10 cellular contexts compared by ENCODE assay signal in genomic region chr2:96141624-96141967, GRCh38. TPM values are rescaled to one million over a fixed set of nuclear protein-coding genes. Genes with fewer than 3 reads are reported as not detected.
DNase-seq lines count a peak whose midpoint lies in the region; ATAC-seq and TF ChIP-seq lines count a peak whose summit lies in the region.
"Not testable (repeated sequence)": the region's sequence is repeated elsewhere in the genome, so short reads cannot be mapped to it uniquely, and the experiment has no call there.
"Had no signal": no experiment of that assay in that cellular context is flagged by ENCODE, and none has a peak within 500 bp of the region (broad histone marks: within the 10 kb centered on the region; RNA-seq: fewer than 3 reads in every experiment).

No MANE protein-coding gene starts in this region.

- H3K4me3 Mint-ChIP-seq in CD14-positive monocyte, result not testable (repeated sequence)
- H3K4me3 Mint-ChIP-seq in activated CD4-positive, alpha-beta T cell treated with anti-CD3 and anti-CD28 coated beads, Interleukin-2, amount 10 ng/mL, durations not matched to agents 24 days and 14 days, result peak overlapping the region; percentile 98
- peak overlapping the region; percentile 97 for H3K4me3 Mint-ChIP-seq in activated T-cell treated with anti-CD3 and anti-CD28 coated beads, Interleukin-2, amount 50 U/mL, for 4 hours
- H3K4me3 Mint-ChIP-seq in immature natural killer cell, result peak overlapping the region; percentile 53 to 95 (median 91)
- peak overlapping the region in 2 of 3 experiments; percentile 51 to 69 for H3K4me3 Mint-ChIP-seq in nephron
- peak overlapping the region; percentile 96 for H3K4me3 Mint-ChIP-seq in stimulated activated naive CD8-positive, alpha-beta T cell treated with anti-CD3 and anti-CD28 coated beads, Interleukin-15, Interleukin-2, amounts not matched to agents 100 ng/mL and 50 ng/mL, for 24 hours

- H2AFZ ChIP-seq in OCI-LY3 (ENCODE audit: low read depth, low read length), result not testable (repeated sequence)

- peaks cover 40% of the 10 kb centered on the region for H4K20me1 ChIP-seq in OCI-LY3 (ENCODE audit: insufficient read depth, low read length)

- not testable (repeated sequence) for H3K9me3 Mint-ChIP-seq in CD14-positive monocyte; activated CD4-positive, alpha-beta T cell treated with anti-CD3 and anti-CD28 coated beads, Interleukin-2, amount 10 ng/mL, durations not matched to agents 24 days and 14 days; activated T-cell treated with anti-CD3 and anti-CD28 coated beads, Interleukin-2, amount 50 U/mL, for 4 hours; activated naive CD4-positive, alpha-beta T cell treated with anti-CD3 and anti-CD28 coated beads, Interleukin-2, amount 50 U/mL, for 72 hours; immature natural killer cell; nephron; stimulated activated naive CD8-positive, alpha-beta T cell treated with anti-CD3 and anti-CD28 coated beads, Interleukin-15, Interleukin-2, amounts not matched to agents 100 ng/mL and 50 ng/mL, for 24 hours

- H3K27me3 Mint-ChIP-seq in CD14-positive monocyte (ENCODE audit: low read depth in 3 of 3); activated CD4-positive, alpha-beta T cell treated with anti-CD3 and anti-CD28 coated beads, Interleukin-2, amount 10 ng/mL, durations not matched to agents 24 days and 14 days; activated T-cell treated with anti-CD3 and anti-CD28 coated beads, Interleukin-2, amount 50 U/mL, for 4 hours (ENCODE audit: low read depth); stimulated activated naive CD8-positive, alpha-beta T cell treated with anti-CD3 and anti-CD28 coated beads, Interleukin-15, Interleukin-2, amounts not matched to agents 100 ng/mL and 50 ng/mL, for 24 hours: not testable (repeated sequence)
- peaks cover 21 to 43% (median 26%) of the 10 kb centered on the region in 3 donors for H3K27me3 Mint-ChIP-seq in immature natural killer cell (ENCODE audit: low read depth in 3 of 3)
- peaks cover 11% of the 10 kb centered on the region for H3K27me3 Mint-ChIP-seq in nephron (ENCODE audit: low read depth)

- peak; percentile 22 for DNase-seq in CD14-positive monocyte (ENCODE audit: low spot score)
- DNase-seq in activated CD4-positive, alpha-beta T cell treated with anti-CD3 and anti-CD28 coated beads, Interleukin-2, amount 10 ng/mL, durations not matched to agents 24 days and 14 days; activated T-cell treated with anti-CD3 and anti-CD28 coated beads, Interleukin-2, amount 50 U/mL, for 4 hours; immature natural killer cell: not testable (repeated sequence)
- peak in 1 of 2 donors; percentile 47 for DNase-seq in activated naive CD4-positive, alpha-beta T cell treated with anti-CD3 and anti-CD28 coated beads, Interleukin-2, amount 50 U/mL, for 72 hours (ENCODE audit: low spot score in 2 of 2)

- intact Hi-C loops in CD14-positive monocyte (cut with micrococcal nuclease), result loop anchor here (10.0 kb wide), 2 partner anchors 123 to 393 kb away; partner anchors contain the start of genes ARID5A (in 2 of the 2), CIAO1 (in 1 of the 2) and TMEM127 (in 1 of the 2)
- intact Hi-C loops in activated CD4-positive, alpha-beta T cell treated with anti-CD3 and anti-CD28 coated beads, Interleukin-2, amount 10 ng/mL, durations not matched to agents 24 days and 14 days (cut with micrococcal nuclease), result not testable (repeated sequence)

- H3K79me2 ChIP-seq in OCI-LY3 (ENCODE audit: low read length), result peaks cover 34% of the 10 kb centered on the region

- H3K4me2 ChIP-seq in OCI-LY3 (ENCODE audit: low read length), result 0 out of 2 replicates have a peak overlapping the region, but pooled peaks have one; percentile 91

- peaks cover 38% of the 10 kb centered on the region for H3K36me3 ChIP-seq in OCI-LY3 (replicated peaks; ENCODE audit: low read depth, low read length)

- H3K27ac ChIP-seq in OCI-LY3 (ENCODE audit: low read length), result not testable (repeated sequence)

- H3K9ac ChIP-seq in OCI-LY3 (ENCODE audit: low read length), result not testable (repeated sequence)

- H3K36me3 Mint-ChIP-seq in CD14-positive monocyte (peaks cover 9 to 12% of the 10 kb centered on the region in 2 donors), immature natural killer cell (peaks cover 0 to 14% (median 4%) of the 10 kb centered on the region in 3 donors)
- peaks cover 38% of the 10 kb centered on the region for H3K36me3 Mint-ChIP-seq in activated CD4-positive, alpha-beta T cell treated with anti-CD3 and anti-CD28 coated beads, Interleukin-2, amount 10 ng/mL, durations not matched to agents 24 days and 14 days (ENCODE audit: low read depth)
- H3K36me3 Mint-ChIP-seq in activated T-cell treated with anti-CD3 and anti-CD28 coated beads, Interleukin-2, amount 50 U/mL, for 4 hours (ENCODE audit: insufficient read depth), result peaks cover 28% of the 10 kb centered on the region
- peaks cover 29 to 30% of the 10 kb centered on the region in 2 donors for H3K36me3 Mint-ChIP-seq in activated naive CD4-positive, alpha-beta T cell treated with anti-CD3 and anti-CD28 coated beads, Interleukin-2, amount 50 U/mL, for 72 hours
- not testable (repeated sequence) for H3K36me3 Mint-ChIP-seq in nephron (ENCODE audit: low read depth)
- H3K36me3 Mint-ChIP-seq in stimulated activated naive CD8-positive, alpha-beta T cell treated with anti-CD3 and anti-CD28 coated beads, Interleukin-15, Interleukin-2, amounts not matched to agents 100 ng/mL and 50 ng/mL, for 24 hours (ENCODE audit: low read depth), result peaks cover 27% of the 10 kb centered on the region

- not testable (repeated sequence) for TF ChIP-seq CTCF in CD14-positive monocyte (IDR thresholded peaks at IDR 0.05); OCI-LY3 (IDR thresholded peaks at IDR 0.05; ENCODE audit: low read depth, low read length); nephron (IDR thresholded peaks at IDR 0.05; ENCODE audit: unreplicated experiment in 3 of 3)

- not testable (repeated sequence) for H3K9me3 ChIP-seq in OCI-LY3 (ENCODE audit: insufficient read depth, low read length)

- H3K27me3 ChIP-seq in OCI-LY3 (ENCODE audit: low read depth, low read length), result not testable (repeated sequence)

- H3K4me1 Mint-ChIP-seq in CD14-positive monocyte (peaks cover 32% of the 10 kb centered on the region), immature natural killer cell (peaks cover 66 to 73% of the 10 kb centered on the region in 2 donors), nephron (peaks cover 13% of the 10 kb centered on the region)
- peaks cover 31% of the 10 kb centered on the region for H3K4me1 Mint-ChIP-seq in activated CD4-positive, alpha-beta T cell treated with anti-CD3 and anti-CD28 coated beads, Interleukin-2, amount 10 ng/mL, durations not matched to agents 24 days and 14 days
- peaks cover 27% of the 10 kb centered on the region for H3K4me1 Mint-ChIP-seq in activated T-cell treated with anti-CD3 and anti-CD28 coated beads, Interleukin-2, amount 50 U/mL, for 4 hours (ENCODE audit: low read depth)
- H3K4me1 Mint-ChIP-seq in stimulated activated naive CD8-positive, alpha-beta T cell treated with anti-CD3 and anti-CD28 coated beads, Interleukin-15, Interleukin-2, amounts not matched to agents 100 ng/mL and 50 ng/mL, for 24 hours (ENCODE audit: low read depth), result peaks cover 56% of the 10 kb centered on the region

- not testable (repeated sequence) for H3K27ac Mint-ChIP-seq in CD14-positive monocyte
- peak overlapping the region; percentile 37 for H3K27ac Mint-ChIP-seq in activated CD4-positive, alpha-beta T cell treated with anti-CD3 and anti-CD28 coated beads, Interleukin-2, amount 10 ng/mL, durations not matched to agents 24 days and 14 days
- peak overlapping the region; percentile 36 to 99 for H3K27ac Mint-ChIP-seq in activated naive CD4-positive, alpha-beta T cell treated with anti-CD3 and anti-CD28 coated beads, Interleukin-2, amount 50 U/mL, for 72 hours
- H3K27ac Mint-ChIP-seq in immature natural killer cell (peak overlapping the region; percentile 55 to 91 (median 85)), nephron (peak overlapping the region in 1 of 3 experiments; percentile 67)
- H3K27ac Mint-ChIP-seq in stimulated activated naive CD8-positive, alpha-beta T cell treated with anti-CD3 and anti-CD28 coated beads, Interleukin-15, Interleukin-2, amounts not matched to agents 100 ng/mL and 50 ng/mL, for 24 hours, result peak overlapping the region; percentile 31

- H3K4me3 ChIP-seq in OCI-LY3 (ENCODE audit: low read length), result not testable (repeated sequence)

- ATAC-seq in activated T-cell treated with anti-CD3 and anti-CD28 coated beads, Interleukin-2, amount 50 U/mL, for 4 hours; activated naive CD4-positive, alpha-beta T cell treated with anti-CD3 and anti-CD28 coated beads, Interleukin-2, amount 50 U/mL, for 72 hours: not testable (repeated sequence)

- peaks cover 40% of the 10 kb centered on the region for H3K4me1 ChIP-seq in OCI-LY3 (ENCODE audit: low read length)

RNA-seq across cellular contexts. Expression of gene ASTL, which starts 3.3 kb away (rescaled TPM):
- polyA plus RNA-seq in CD14-positive monocyte (not detected), immature natural killer cell (not detected)
- 2.4 and 3.4 TPM in 2 replicates for total RNA-seq in activated CD4-positive, alpha-beta T cell treated with anti-CD3 and anti-CD28 coated beads, Interleukin-2, amount 10 ng/mL, durations not matched to agents 24 days and 14 days
- 1 to 10 TPM; 2.3 to 3.0 (median 2.8) TPM for total RNA-seq in activated T-cell treated with anti-CD3 and anti-CD28 coated beads, Interleukin-2, amount 50 U/mL, for 4 hours
- total RNA-seq in activated naive CD4-positive, alpha-beta T cell treated with anti-CD3 and anti-CD28 coated beads, Interleukin-2, amount 50 U/mL, for 72 hours, result 1 to 10 TPM in 1 of 2 donors, under 1 TPM in 1; 0.82 to 3.4 TPM
- total RNA-seq: A673, Calu3 had no signal

RNA-seq across cellular contexts. Expression of gene DUSP2, which starts 3.6 kb away (rescaled TPM):
- polyA plus RNA-seq in CD14-positive monocyte (10 to 100 TPM; 48.4 to 66.1 TPM), immature natural killer cell (100 to 1,000 TPM; 272 to 875 (median 555) TPM)
- total RNA-seq in activated CD4-positive, alpha-beta T cell treated with anti-CD3 and anti-CD28 coated beads, Interleukin-2, amount 10 ng/mL, durations not matched to agents 24 days and 14 days, result 436 and 445 TPM in 2 replicates
- total RNA-seq in activated T-cell treated with anti-CD3 and anti-CD28 coated beads, Interleukin-2, amount 50 U/mL, for 4 hours, result 100 to 1,000 TPM; 365 to 525 (median 419) TPM
- total RNA-seq in activated naive CD4-positive, alpha-beta T cell treated with anti-CD3 and anti-CD28 coated beads, Interleukin-2, amount 50 U/mL, for 72 hours, result 100 to 1,000 TPM; 202 to 218 TPM

RNA-seq across cellular contexts. Expression of gene ADRA2B, which starts 25.2 kb away (rescaled TPM):
- polyA plus RNA-seq in CD14-positive monocyte (not detected), immature natural killer cell (under 1 TPM in 1 of 3 donors, not detected in 2; 0.83 TPM)
- total RNA-seq in activated CD4-positive, alpha-beta T cell treated with anti-CD3 and anti-CD28 coated beads, Interleukin-2, amount 10 ng/mL, durations not matched to agents 24 days and 14 days, result 0.21 TPM in 2 replicates
- under 1 TPM; 0.40 to 0.57 (median 0.40) TPM for total RNA-seq in activated T-cell treated with anti-CD3 and anti-CD28 coated beads, Interleukin-2, amount 50 U/mL, for 4 hours
- under 1 TPM; 0.47 to 0.61 TPM for total RNA-seq in activated naive CD4-positive, alpha-beta T cell treated with anti-CD3 and anti-CD28 coated beads, Interleukin-2, amount 50 U/mL, for 72 hours
- total RNA-seq: A673, Calu3 had no signal
